In genomic region chr14:23436327-23437141, GRCh38 we compare ENCODE assay signal across 15 cellular contexts. TPM values are rescaled to one million over a fixed set of nuclear protein-coding genes. Genes with fewer than 3 reads are reported as not detected.
DNase-seq lines count a peak whose midpoint lies in the region; TF ChIP-seq lines count a peak whose summit lies in the region.
"Had no signal": no experiment of that assay in that cellular context is flagged by ENCODE, and none has a peak within 500 bp of the region (broad histone marks: within the 10 kb centered on the region; RNA-seq: fewer than 3 reads in every experiment).

No MANE protein-coding gene starts in this region.

- no peaks in the 10 kb centered on the region for H3K4me1 ChIP-seq in MM.1S (ENCODE audit: low read length)
- H3K4me1 ChIP-seq: suprapubic skin had no signal

- H3K36me3 ChIP-seq in MM.1S (replicated peaks; ENCODE audit: insufficient read depth, low read length) = no peaks in the 10 kb centered on the region
- H3K36me3 ChIP-seq: sigmoid colon, suprapubic skin had no signal

- no peaks in the 10 kb centered on the region for H3K9me2 ChIP-seq in MM.1S (replicated peaks; ENCODE audit: insufficient read depth, low read length)

- peaks cover 38% of the 10 kb centered on the region for H3K27me3 Mint-ChIP-seq in mesothelial cell of epicardium (ENCODE audit: low read depth)

- H3K36me3 Mint-ChIP-seq in mesothelial cell of epicardium = no peaks in the 10 kb centered on the region

- H3K4me1 Mint-ChIP-seq in mesothelial cell of epicardium = peaks cover 21% of the 10 kb centered on the region

- DNase-seq in NCI-H2107 treated with DMSO at 0.1 percent for 48 hours (lab: John Stamatoyannopoulos, UW; ENCODE audit: unreplicated experiment) (peak; percentile 32), NCI-H2107 (lab: John Stamatoyannopoulos, UW) (no peak), globus pallidus (ENCODE audit: low spot score) (peak; percentile 33), mesothelial cell of epicardium (ENCODE audit: low spot score in 2 of 2, unreplicated experiment in 2 of 2) (peak in 1 of 2 experiments; percentile 38), foreskin fibroblast (no peak), MM.1S (no peak)
- DNase-seq in activated T-cell treated with anti-CD3 and anti-CD28 coated beads, Interleukin-2, amount 50 U/mL, for 48 hours = no peak
- DNase-seq: activated T-cell treated with anti-CD3 and anti-CD28 coated beads, Interleukin-2, amount 50 U/mL, for 72 hours; Calu3; central memory CD4-positive, alpha-beta T cell had no signal

- H3K27me3 ChIP-seq in MM.1S (replicated peaks; ENCODE audit: insufficient read depth, low read length) = no peaks in the 10 kb centered on the region
- H3K27me3 ChIP-seq: sigmoid colon, suprapubic skin had no signal

- H3K4me3 Mint-ChIP-seq in mesothelial cell of epicardium = no peak overlapping the region
- H3K4me3 Mint-ChIP-seq: activated T-cell treated with anti-CD3 and anti-CD28 coated beads, Interleukin-2, amount 50 U/mL, for 72 hours had no signal

- TF ChIP-seq CTCF in mesothelial cell of epicardium (IDR thresholded peaks at IDR 0.05; ENCODE audit: unreplicated experiment) (no peak), foreskin fibroblast (IDR thresholded peaks at IDR 0.05; ENCODE audit: low read depth, low read length) (no peak), MM.1S (IDR thresholded peaks at IDR 0.05; ENCODE audit: low read length) (no peak)

- H3F3A ChIP-seq in MM.1S (ENCODE audit: insufficient read depth, low read length) = no peaks in the 10 kb centered on the region

- H4K20me1 ChIP-seq in MM.1S (ENCODE audit: insufficient read depth, low read length) = no peaks in the 10 kb centered on the region

- H2AFZ ChIP-seq in MM.1S (ENCODE audit: low read length) = no peak overlapping the region

- H3K27ac ChIP-seq in temporal lobe (ENCODE audit: low read depth, low read length) = peak overlapping the region; percentile 69
- H3K27ac ChIP-seq in MM.1S (ENCODE audit: low read length) = no peak overlapping the region
- H3K27ac ChIP-seq: sigmoid colon, suprapubic skin, VCaP had no signal

- no peaks in the 10 kb centered on the region for H3K9me3 ChIP-seq in MM.1S (replicated peaks; ENCODE audit: insufficient read depth, low read length)
- H3K9me3 ChIP-seq: sigmoid colon, suprapubic skin had no signal

- H3K4me2 ChIP-seq in MM.1S (ENCODE audit: low read depth, low read length) = no peak overlapping the region

- no peaks in the 10 kb centered on the region for H3K9me3 Mint-ChIP-seq in mesothelial cell of epicardium
- H3K9me3 Mint-ChIP-seq: activated T-cell treated with anti-CD3 and anti-CD28 coated beads, Interleukin-2, amount 50 U/mL, for 72 hours had no signal

- H3K4me3 ChIP-seq in foreskin fibroblast (ENCODE audit: low read depth in 1 of 2, low read length in 2 of 2) (no peak overlapping the region), MM.1S (ENCODE audit: low read length) (no peak overlapping the region)
- H3K4me3 ChIP-seq: sigmoid colon, suprapubic skin had no signal

- peak overlapping the region; percentile 34 for H3K27ac Mint-ChIP-seq in mesothelial cell of epicardium
- H3K27ac Mint-ChIP-seq: activated T-cell treated with anti-CD3 and anti-CD28 coated beads, Interleukin-2, amount 50 U/mL, for 72 hours had no signal

- no peak overlapping the region for H3K9ac ChIP-seq in MM.1S (ENCODE audit: low read length)

- no peaks in the 10 kb centered on the region for H3K79me2 ChIP-seq in MM.1S (ENCODE audit: low read length)

RNA-seq across cellular contexts. Expression of gene MYH7, which starts 1.1 kb away (rescaled TPM):
- total RNA-seq in mesothelial cell of epicardium (not detected in 3 replicates), temporal lobe (0.25 TPM)
- total RNA-seq: Calu3, RPMI7951, suprapubic skin had no signal

RNA-seq across cellular contexts. Expression of gene MYH6, which starts 28.5 kb away (rescaled TPM):
- total RNA-seq in mesothelial cell of epicardium (not detected in 3 replicates), temporal lobe (not detected)
- total RNA-seq: Calu3, RPMI7951, sigmoid colon, suprapubic skin had no signal

RNA-seq across cellular contexts. Expression of gene NGDN, which starts 33.0 kb away (rescaled TPM):
- total RNA-seq in mesothelial cell of epicardium = 49.9 to 51.2 TPM (median 51.2 TPM) in 3 replicates
- 34.2 TPM for total RNA-seq in temporal lobe

RNA-seq across cellular contexts. Expression of gene CMTM5, which starts 59.7 kb away (rescaled TPM):
- 0.29 TPM in 1 of 3 replicates, not detected in the others for total RNA-seq in mesothelial cell of epicardium
- total RNA-seq in temporal lobe = 1.5 TPM
- total RNA-seq: Calu3 had no signal

Comparison
In these comparisons a context has a peak if more than half of its experiments do, and no peak if none do; other contexts are left out.
1. DNase-seq: peak in NCI-H2107 treated with DMSO at 0.1 percent for 48 hours (single experiment) and globus pallidus (single experiment); none in NCI-H2107 (single experiment), foreskin fibroblast (0 of 2), MM.1S (single experiment) and activated T-cell treated with anti-CD3 and anti-CD28 coated beads, Interleukin-2, amount 50 U/mL, for 48 hours (0 of 2).